In the genomic region with DNA sequence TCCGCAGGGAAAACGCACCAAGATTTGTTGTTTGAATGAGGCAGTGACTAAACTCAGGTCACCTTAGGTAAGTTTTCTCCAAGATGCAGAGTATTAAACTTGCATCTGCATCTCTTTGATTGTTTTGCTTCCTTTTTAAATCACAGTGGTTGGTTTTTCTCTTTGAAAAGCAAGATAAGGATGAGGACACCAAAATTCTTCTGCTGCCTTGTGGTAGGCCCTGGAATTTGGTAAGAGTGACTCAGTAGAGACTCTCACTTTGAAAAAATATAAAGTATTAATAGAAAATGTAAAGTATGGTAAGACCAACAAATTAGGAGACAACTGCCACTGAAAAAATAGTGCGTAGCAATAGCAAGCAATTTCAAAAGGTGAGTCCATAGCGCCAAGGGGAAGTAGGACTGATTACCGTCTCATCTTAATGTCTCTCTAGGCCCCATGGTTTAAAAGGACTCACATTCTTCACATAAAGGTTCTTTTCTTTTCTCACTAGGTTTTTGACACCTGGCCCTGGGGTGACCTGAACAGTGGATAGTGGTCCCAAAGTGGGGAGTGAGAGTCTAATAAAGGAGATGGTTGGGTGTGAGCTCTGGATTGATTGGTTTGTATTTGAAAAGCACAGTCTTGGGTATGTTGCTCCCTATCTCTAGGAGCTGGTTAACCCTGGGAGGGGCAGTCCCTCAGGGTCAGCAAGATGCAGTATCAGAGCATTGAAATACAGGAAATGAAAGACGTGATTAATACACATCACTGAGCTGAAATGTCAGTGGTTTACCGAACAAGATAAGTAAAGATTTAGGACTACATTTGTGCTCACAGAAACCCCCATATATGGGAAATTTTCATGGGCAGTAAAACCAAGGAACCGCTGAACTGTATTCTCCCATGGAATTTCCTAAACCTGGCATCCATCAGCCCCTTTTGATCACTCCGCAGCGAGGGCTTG, we compare ENCODE assay signal across 16 cellular contexts.
A peak's percentile ranks its signal among the peaks of the same experiment; 100 is the strongest.
DNase-seq lines count a peak whose midpoint lies in the region; ATAC-seq lines count a peak whose summit lies in the region.
"Had no signal": no experiment of that assay in that cellular context is flagged by ENCODE, and none has a peak within 500 bp of the region (broad histone marks: within the 10 kb centered on the region; RNA-seq: fewer than 3 reads in every experiment).

No MANE protein-coding gene starts in this region.

- ATAC-seq in GM18858 (IDR thresholded peaks at IDR 0.05; ENCODE audit: unreplicated experiment) (peak; percentile 60), GM21360 (IDR thresholded peaks at IDR 0.05; ENCODE audit: unreplicated experiment) (no peak)
- ATAC-seq: heart right ventricle, left lobe of liver, PC-3 had no signal

- intact Hi-C loops in posterior vena cava (cut with DNase I), result no loop called here

- DNase-seq in AG08395 (ENCODE audit: low spot score), result peak; percentile 50
- peak; percentile 94 for DNase-seq in RPMI7951 (ENCODE audit: low read depth)
- peak; percentile 2 for DNase-seq in kidney tubule cell (ENCODE audit: low spot score)
- DNase-seq in activated CD8-positive, alpha-beta memory T cell treated with anti-CD3 and anti-CD28 coated beads for 24 hours, result no peak
- no peak for DNase-seq in posterior vena cava (ENCODE audit: low spot score)
- no peak for DNase-seq in NCI-H187 treated with DMSO at 0.1 percent for 48 hours (lab: John Stamatoyannopoulos, UW)
- DNase-seq: activated CD4-positive, alpha-beta T cell treated with anti-CD3 and anti-CD28 coated beads, Interleukin-2, amount 10 ng/mL, durations not matched to agents 7 days and 5 days; activated T-cell treated with anti-CD3 and anti-CD28 coated beads, Interleukin-2, amount 50 U/mL, for 48 hours; adrenal gland; heart right ventricle; Karpas-422; PC-3; posterior cingulate gyrus had no signal

Comparison
In these comparisons a context has a peak if more than half of its experiments do, and no peak if none do; other contexts are left out.
1. DNase-seq: peak in AG08395 (single experiment), RPMI7951 (single experiment) and kidney tubule cell (single experiment); none in activated CD8-positive, alpha-beta memory T cell treated with anti-CD3 and anti-CD28 coated beads for 24 hours (single experiment), posterior vena cava (single experiment) and NCI-H187 treated with DMSO at 0.1 percent for 48 hours (single experiment).